ENCODE assay signal across 8 cellular contexts in the genomic region with DNA sequence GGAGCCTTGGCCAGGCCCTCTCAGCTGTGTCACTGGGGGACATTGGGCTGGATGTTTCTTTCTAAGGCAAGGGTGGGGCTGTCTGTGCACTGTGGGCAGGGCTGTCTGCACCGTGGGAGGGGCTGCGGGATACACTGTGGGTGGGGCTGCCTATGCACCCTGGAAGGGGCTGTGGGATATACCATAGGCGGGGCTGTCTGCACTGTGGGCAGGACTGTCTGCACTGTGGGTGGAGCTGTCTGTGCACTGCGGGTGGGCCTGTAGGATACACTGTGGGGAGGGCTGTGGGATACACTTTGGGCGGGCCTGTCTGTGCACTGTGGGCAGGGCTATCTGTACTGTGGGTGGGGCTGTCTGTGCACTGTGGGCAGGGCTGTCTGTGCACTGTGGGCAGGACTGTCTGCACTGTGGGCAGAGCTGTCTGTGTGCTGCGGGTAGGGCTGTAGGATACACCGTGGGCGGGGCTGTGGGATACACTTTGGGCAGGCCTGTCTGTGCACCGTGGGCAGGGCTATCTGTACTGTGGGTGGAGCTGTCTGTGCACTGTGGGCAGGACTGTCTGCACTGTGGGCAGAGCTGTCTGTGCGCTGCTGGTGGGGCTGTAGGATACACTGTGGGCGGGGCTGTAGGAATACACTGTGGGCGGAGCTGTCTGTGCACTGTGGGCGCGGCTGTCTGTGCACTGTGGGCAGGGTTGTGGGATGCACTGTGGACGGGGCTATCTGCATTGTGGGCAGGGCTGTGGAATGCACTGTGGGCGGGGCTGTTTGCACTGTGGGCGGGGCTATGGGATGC. TPM values are rescaled to one million over a fixed set of nuclear protein-coding genes. Genes with fewer than 3 reads are reported as not detected.
DNase-seq lines count a peak whose midpoint lies in the region; ATAC-seq and FAIRE-seq lines count a peak whose summit lies in the region.

No MANE protein-coding gene starts in this region.

- no peak overlapping the region for H3K23ac ChIP-seq in trophoblast cell (ENCODE audit: low read length)

- H3K27me3 ChIP-seq in trophoblast cell (ENCODE audit: insufficient read depth, low read length): no peaks in the 10 kb centered on the region

- no peak for FAIRE-seq in GM19239 (lab: Jason Lieb, UNC)

- no peaks in the 10 kb centered on the region for H3K79me1 ChIP-seq in trophoblast cell (ENCODE audit: low read length)

- peak overlapping the region; percentile 79 for H3K27ac ChIP-seq in angular gyrus (ENCODE audit: low read depth, low read length)
- H3K27ac ChIP-seq in trophoblast cell (ENCODE audit: low read depth, low read length): no peak overlapping the region

- no peak overlapping the region for H2BK120ac ChIP-seq in trophoblast cell (ENCODE audit: insufficient read depth, low read length, poor library complexity)

- H2BK12ac ChIP-seq in trophoblast cell (ENCODE audit: low read length): no peak overlapping the region

- no peak overlapping the region for H2BK5ac ChIP-seq in trophoblast cell (ENCODE audit: low read depth, low read length, poor library complexity)

- H2AK5ac ChIP-seq in trophoblast cell (ENCODE audit: low read length): no peak overlapping the region

- peaks cover 45 to 58% of the 10 kb centered on the region in 2 experiments for H3K36me3 ChIP-seq in trophoblast cell (ENCODE audit: control insufficient read depth in 1 of 2, insufficient read depth in 2 of 2, low read length in 2 of 2)

- no peak overlapping the region for H3K18ac ChIP-seq in trophoblast cell (ENCODE audit: low read length)

- in situ Hi-C loops in SK-MEL-5 (cut with HindIII; ENCODE audit: low pct_unique_long_range_greater_than_20kb, low sequenced_read_pairs): no loop called here

- no peak overlapping the region for H4K8ac ChIP-seq in trophoblast cell (ENCODE audit: low read depth, low read length)

- no peak overlapping the region for H3K4me2 ChIP-seq in trophoblast cell (ENCODE audit: low read length)

- no peak overlapping the region for H3K9ac ChIP-seq in trophoblast cell (ENCODE audit: low read length)

- no CpG with 5 or more reads among the region's 17 CpGs for WGBS in trophoblast cell (ENCODE audit: extremely low coverage, insufficient coverage, insufficient read length)

- H3K4me3 ChIP-seq in trophoblast cell (ENCODE audit: low read depth, low read length): peak overlapping the region; percentile 34

- H2AFZ ChIP-seq in trophoblast cell (ENCODE audit: insufficient read depth, low read length, poor library complexity): no peak overlapping the region

- no peak for ATAC-seq in GM18907 (IDR thresholded peaks at IDR 0.05; ENCODE audit: unreplicated experiment)
- ATAC-seq in GM19324 (IDR thresholded peaks at IDR 0.05; ENCODE audit: low FRiP score, unreplicated experiment): no peak

- H4K12ac ChIP-seq in trophoblast cell (ENCODE audit: low read depth, low read length): no peak overlapping the region

- no peak overlapping the region for H3K4ac ChIP-seq in trophoblast cell (ENCODE audit: low read depth, low read length)

- H3K4me1 ChIP-seq in trophoblast cell (ENCODE audit: control insufficient read depth in 1 of 2, insufficient read depth in 2 of 2, low read length in 2 of 2): peaks cover 0 to 8% of the 10 kb centered on the region in 2 experiments

- H3K79me2 ChIP-seq in trophoblast cell (ENCODE audit: control insufficient read depth, insufficient read depth, low read length, poor library complexity): no peaks in the 10 kb centered on the region

- no peak overlapping the region for H4K91ac ChIP-seq in trophoblast cell (ENCODE audit: low read depth, low read length)

- DNase-seq in Daoy (ENCODE audit: low read depth) (peak; percentile 49), SK-MEL-5 (ENCODE audit: low read depth, low spot score) (peak; percentile 49), trophoblast cell (peak in 1 of 2 donors; percentile 57), anterior cingulate cortex (lab: John Stamatoyannopoulos, UW) (no peak), GM19239 (ENCODE audit: insufficient read length, low spot score) (no peak)

- H3K9me3 ChIP-seq in trophoblast cell (ENCODE audit: insufficient read depth, low read depth, low read length): peaks cover 5% of the 10 kb centered on the region

- no peak overlapping the region for H3K14ac ChIP-seq in trophoblast cell (ENCODE audit: low read length)

RNA-seq across cellular contexts. Expression of a gene that starts 31.1 kb away (rescaled TPM):
- 12.2 and 13.4 TPM in 2 replicates for total RNA-seq in Daoy (2014; rRNA removed; shearing (Covaris generic))
- 11.9 and 15.0 TPM in 2 replicates for total RNA-seq in SK-MEL-5 (2014; rRNA removed; shearing (Covaris generic))
- polyA plus RNA-seq in SK-MEL-5 (2015; cell fraction: cytosol; rRNA removed): 13.6 and 16.0 TPM in 2 replicates
- 7.3 and 16.4 TPM in 2 replicates for polyA plus RNA-seq in SK-MEL-5 (2015; cell fraction: nucleus; rRNA removed)
- 21.5 and 23.3 TPM in 2 replicates for polyA plus RNA-seq in trophoblast cell (2013)

RNA-seq across cellular contexts. Expression of a gene that starts 31.1 kb away (rescaled TPM):
- 14.0 and 19.5 TPM in 2 replicates for total RNA-seq in Daoy (2014; rRNA removed; shearing (Covaris generic))
- total RNA-seq in SK-MEL-5 (2014; rRNA removed; shearing (Covaris generic)): 6.9 and 9.8 TPM in 2 replicates
- polyA plus RNA-seq in SK-MEL-5 (2015; cell fraction: cytosol; rRNA removed): 6.4 and 9.5 TPM in 2 replicates
- polyA plus RNA-seq in SK-MEL-5 (2015; cell fraction: nucleus; rRNA removed): 26.8 and 37.3 TPM in 2 replicates
- polyA plus RNA-seq in trophoblast cell (2013): 16.7 and 17.7 TPM in 2 replicates

Comparison
In these comparisons a context has a peak if more than half of its experiments do, and no peak if none do; other contexts are left out.
1. DNase-seq: peak in Daoy (single experiment) and SK-MEL-5 (single experiment); none in anterior cingulate cortex (0 of 58) and GM19239 (single experiment).